2 cellular contexts compared by ENCODE assay signal in genomic region chr4:5524451-5524850, GRCh38.
TF ChIP-seq lines count a peak whose summit lies in the region.

No MANE protein-coding gene starts in this region.

TF ChIP-seq in liver, 16 proteins besides CTCF, POLR2A, EP300 and RAD21 (continued from another document):
- TF ChIP-seq, protein P1, sequence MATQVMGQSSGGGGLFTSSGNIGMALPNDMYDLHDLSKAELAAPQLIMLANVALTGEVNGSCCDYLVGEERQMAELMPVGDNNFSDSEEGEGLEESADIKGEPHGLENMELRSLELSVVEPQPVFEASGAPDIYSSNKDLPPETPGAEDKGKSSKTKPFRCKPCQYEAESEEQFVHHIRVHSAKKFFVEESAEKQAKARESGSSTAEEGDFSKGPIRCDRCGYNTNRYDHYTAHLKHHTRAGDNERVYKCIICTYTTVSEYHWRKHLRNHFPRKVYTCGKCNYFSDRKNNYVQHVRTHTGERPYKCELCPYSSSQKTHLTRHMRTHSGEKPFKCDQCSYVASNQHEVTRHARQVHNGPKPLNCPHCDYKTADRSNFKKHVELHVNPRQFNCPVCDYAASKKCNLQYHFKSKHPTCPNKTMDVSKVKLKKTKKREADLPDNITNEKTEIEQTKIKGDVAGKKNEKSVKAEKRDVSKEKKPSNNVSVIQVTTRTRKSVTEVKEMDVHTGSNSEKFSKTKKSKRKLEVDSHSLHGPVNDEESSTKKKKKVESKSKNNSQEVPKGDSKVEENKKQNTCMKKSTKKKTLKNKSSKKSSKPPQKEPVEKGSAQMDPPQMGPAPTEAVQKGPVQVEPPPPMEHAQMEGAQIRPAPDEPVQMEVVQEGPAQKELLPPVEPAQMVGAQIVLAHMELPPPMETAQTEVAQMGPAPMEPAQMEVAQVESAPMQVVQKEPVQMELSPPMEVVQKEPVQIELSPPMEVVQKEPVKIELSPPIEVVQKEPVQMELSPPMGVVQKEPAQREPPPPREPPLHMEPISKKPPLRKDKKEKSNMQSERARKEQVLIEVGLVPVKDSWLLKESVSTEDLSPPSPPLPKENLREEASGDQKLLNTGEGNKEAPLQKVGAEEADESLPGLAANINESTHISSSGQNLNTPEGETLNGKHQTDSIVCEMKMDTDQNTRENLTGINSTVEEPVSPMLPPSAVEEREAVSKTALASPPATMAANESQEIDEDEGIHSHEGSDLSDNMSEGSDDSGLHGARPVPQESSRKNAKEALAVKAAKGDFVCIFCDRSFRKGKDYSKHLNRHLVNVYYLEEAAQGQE (IDR thresholded peaks at IDR 0.05): no peak
- TF ChIP-seq, protein P2, sequence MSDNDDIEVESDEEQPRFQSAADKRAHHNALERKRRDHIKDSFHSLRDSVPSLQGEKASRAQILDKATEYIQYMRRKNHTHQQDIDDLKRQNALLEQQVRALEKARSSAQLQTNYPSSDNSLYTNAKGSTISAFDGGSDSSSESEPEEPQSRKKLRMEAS (IDR thresholded peaks at IDR 0.05): no peak
- TF ChIP-seq SP1 (IDR thresholded peaks at IDR 0.05) (no peak), FOXA2 (IDR thresholded peaks at IDR 0.05) (no peak), EGR1 (IDR thresholded peaks at IDR 0.05; ENCODE audit: low read depth in 2 of 2) (no peak), NR2F2 (IDR thresholded peaks at IDR 0.05) (no peak), GABPA (IDR thresholded peaks at IDR 0.05 in 1 of 2, conservative IDR thresholded peaks at IDR 0.05 in 1 of 2) (no peak), ATF3 (IDR thresholded peaks at IDR 0.05) (no peak)
TF ChIP-seq in liver: peak in this region for 0.

TF ChIP-seq in HepG2, 621 proteins besides CTCF, POLR2A, EP300 and RAD21 (continued from another document):
- TF ChIP-seq, protein P3, sequence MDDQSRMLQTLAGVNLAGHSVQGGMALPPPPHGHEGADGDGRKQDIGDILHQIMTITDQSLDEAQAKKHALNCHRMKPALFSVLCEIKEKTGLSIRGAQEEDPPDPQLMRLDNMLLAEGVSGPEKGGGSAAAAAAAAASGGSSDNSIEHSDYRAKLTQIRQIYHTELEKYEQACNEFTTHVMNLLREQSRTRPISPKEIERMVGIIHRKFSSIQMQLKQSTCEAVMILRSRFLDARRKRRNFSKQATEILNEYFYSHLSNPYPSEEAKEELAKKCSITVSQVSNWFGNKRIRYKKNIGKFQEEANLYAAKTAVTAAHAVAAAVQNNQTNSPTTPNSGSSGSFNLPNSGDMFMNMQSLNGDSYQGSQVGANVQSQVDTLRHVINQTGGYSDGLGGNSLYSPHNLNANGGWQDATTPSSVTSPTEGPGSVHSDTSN (CRISPR knock-in tag; IDR thresholded peaks at IDR 0.05; ENCODE audit: borderline replicate concordance): no peak
- TF ChIP-seq ZNF781 (CRISPR knock-in tag; IDR thresholded peaks at IDR 0.05; ENCODE audit: borderline replicate concordance, not compliant biosample characterization) (no peak), CENPX (CRISPR knock-in tag; IDR thresholded peaks at IDR 0.05) (no peak)
- TF ChIP-seq, protein P1 (IDR thresholded peaks at IDR 0.05; ENCODE audit: borderline replicate concordance in 1 of 2, low read depth in 1 of 2, low read length in 2 of 2): no peak
TF ChIP-seq in HepG2: peak in this region for 0.
